ENCODE assay signal across 8 cellular contexts in genomic region chr4:121462660-121463261, GRCh38.
DNase-seq lines count a peak whose midpoint lies in the region; ATAC-seq and TF ChIP-seq lines count a peak whose summit lies in the region.

No MANE protein-coding gene starts in this region.

- no peaks in the 10 kb centered on the region for H3K4me1 ChIP-seq in PC-9 (replicated peaks; ENCODE audit: insufficient read depth)
- no peaks in the 10 kb centered on the region for H3K4me1 ChIP-seq in breast epithelium

- H3K27ac ChIP-seq in PC-9 (no peak overlapping the region), breast epithelium (no peak overlapping the region)

- H3K36me3 ChIP-seq in PC-9 (ENCODE audit: low read depth) (no peaks in the 10 kb centered on the region), breast epithelium (no peaks in the 10 kb centered on the region)

- no peak for TF ChIP-seq POLR2A in breast epithelium (IDR thresholded peaks at IDR 0.05)

- BruUV-seq in PC-9 (replicated peaks; lab: Mats Ljungman, UMichigan), result no TSS peak

- no peaks in the 10 kb centered on the region for H3F3A ChIP-seq in PC-9 (ENCODE audit: insufficient read depth, low read depth)

- no peaks in the 10 kb centered on the region for H3K9me2 ChIP-seq in PC-9 (ENCODE audit: insufficient read depth)

- H2AFZ ChIP-seq in PC-9, result no peak overlapping the region

- intact Hi-C loops in PC-9 (cut with micrococcal nuclease; ENCODE audit: unreplicated experiment), result loop anchor here (2.0 to 5.0 kb wide), 2 partner anchors 195 to 274 kb away; no protein-coding TSS in a partner anchor
- intact Hi-C loops in breast epithelium (cut with DNase I; ENCODE audit: low total_unique reads), result no loop called here
- intact Hi-C loops in left colon (cut with DNase I, micrococcal nuclease), result no loop called here

- DNase-seq in NCI-H1694 (lab: John Stamatoyannopoulos, UW) (peak; percentile 5), NCI-H1694 treated with DMSO at 0.1 percent for 48 hours (lab: John Stamatoyannopoulos, UW) (no peak), PC-9 (peak; percentile 25 to 41), breast epithelium (ENCODE audit: low spot score in 2 of 2) (peak in 1 of 2 donors; percentile 29), left colon (peak in 1 of 2 donors; percentile 31), superior temporal gyrus (ENCODE audit: extremely low spot score) (peak; percentile 80)

- ATAC-seq in GM21360 (IDR thresholded peaks at IDR 0.05; ENCODE audit: unreplicated experiment), result peak; percentile 87
- ATAC-seq in HG03457 (IDR thresholded peaks at IDR 0.05; ENCODE audit: unreplicated experiment), result peak; percentile 71
- ATAC-seq in left colon, result peak; percentile 73

- TF ChIP-seq CTCF in PC-9 (conservative IDR thresholded peaks at IDR 0.05), result peak; percentile 76
- peak in 2 of 3 donors; percentile 41 to 48 for TF ChIP-seq CTCF in breast epithelium (IDR thresholded peaks at IDR 0.05)

- H4K20me1 ChIP-seq in PC-9 (ENCODE audit: insufficient read depth), result no peaks in the 10 kb centered on the region

- H3K4me3 ChIP-seq in PC-9 (no peak overlapping the region), breast epithelium (no peak overlapping the region)

- POLR2A ChIA-PET in PC-9 (lab: Charles Lee; ENCODE audit: unreplicated experiment), result interaction anchor here (0.6 to 0.7 kb wide), 2 partner anchors 11 to 195 kb away, joined by 3 to 5 read pairs; no protein-coding TSS in a partner anchor

- no peaks in the 10 kb centered on the region for H3K79me2 ChIP-seq in PC-9 (ENCODE audit: low read depth)

- no peaks in the 10 kb centered on the region for H3K9me3 ChIP-seq in PC-9 (ENCODE audit: insufficient read depth, low read depth)
- H3K9me3 ChIP-seq in breast epithelium, result no peaks in the 10 kb centered on the region

- no peak overlapping the region for H3K4me2 ChIP-seq in PC-9

- H3K27me3 ChIP-seq in PC-9 (ENCODE audit: insufficient read depth, low read depth) (no peaks in the 10 kb centered on the region), breast epithelium (no peaks in the 10 kb centered on the region)

- CTCF ChIA-PET in PC-9 (lab: Charles Lee), result interaction anchor here (0.7 to 1.0 kb wide), 4 partner anchors 30 to 407 kb away, joined by 3 to 6 read pairs (median 4); no protein-coding TSS in a partner anchor
